In the genomic region with DNA sequence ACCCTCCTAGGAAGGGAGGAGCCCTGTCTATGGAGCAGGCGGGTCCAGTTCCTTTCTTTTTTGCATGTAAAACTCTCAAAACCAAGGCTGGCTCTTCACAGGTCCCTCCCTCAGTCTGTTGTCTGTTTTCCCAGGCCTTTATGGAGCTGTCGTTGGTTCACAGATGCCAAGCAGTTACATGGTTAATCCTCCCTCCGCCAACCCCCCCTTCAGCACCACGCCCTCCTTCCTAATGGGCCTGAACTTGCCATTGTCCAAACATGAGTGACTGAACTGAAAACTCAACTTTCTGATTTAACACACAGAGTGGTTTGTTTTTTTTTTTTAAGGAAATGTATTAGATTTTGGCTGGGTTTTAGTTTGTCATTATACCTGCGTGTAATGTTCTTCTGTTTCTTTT, we compare ENCODE assay signal across 21 cellular contexts.
"Had no signal": no experiment of that assay in that cellular context is flagged by ENCODE, and none has a peak within 500 bp of the region (broad histone marks: within the 10 kb centered on the region; RNA-seq: fewer than 3 reads in every experiment).

No MANE protein-coding gene starts in this region.

- H3K36me3 ChIP-seq: esophagus muscularis mucosa, gastroesophageal sphincter, lower lobe of right lung, right atrium auricular region, spleen, WERI-Rb-1 had no signal

- H3K27me3 ChIP-seq: esophagus muscularis mucosa, gastroesophageal sphincter, right atrium auricular region, spleen, testis had no signal

- H3K27ac ChIP-seq: esophagus muscularis mucosa, gastroesophageal sphincter, lower lobe of right lung, psoas muscle, right atrium auricular region, spleen, testis, WERI-Rb-1 had no signal

- ATAC-seq: activated CD8-positive, alpha-beta T cell treated with anti-CD3 and anti-CD28 coated beads, Interleukin-2, amount 10 ng/mL, durations not matched to agents 7 days and 5 days; activated naive CD4-positive, alpha-beta T cell treated with anti-CD3 and anti-CD28 coated beads, Interleukin-2, amount 50 U/mL, for 72 hours; gastroesophageal sphincter; left cardiac atrium; lower lobe of right lung; naive thymus-derived CD8-positive, alpha-beta T cell; psoas muscle had no signal

- H3K4me3 ChIP-seq: esophagus muscularis mucosa, gastroesophageal sphincter, lower lobe of right lung, psoas muscle, right atrium auricular region, spleen, testis had no signal

- DNase-seq: activated CD4-positive, alpha-beta T cell treated with anti-CD3 and anti-CD28 coated beads for 1 hour; activated CD4-positive, alpha-beta T cell treated with anti-CD3 and anti-CD28 coated beads, Interleukin-2, amount 50 U/mL, for 1 hour; activated CD8-positive, alpha-beta T cell treated with anti-CD3 and anti-CD28 coated beads, Interleukin-2, amount 10 ng/mL, durations not matched to agents 7 days and 5 days; aorta; caudate nucleus; dermis blood vessel endothelial cell; effector CD8-positive, alpha-beta T cell; head of caudate nucleus; left cardiac atrium; lower lobe of right lung; naive thymus-derived CD8-positive, alpha-beta T cell; psoas muscle; spleen; stimulated activated CD4-positive, alpha-beta T cell treated with anti-CD3 and anti-CD28 coated beads, Interleukin-4, amount 100 ng/mL, for 1 hour; stimulated activated naive CD4-positive, alpha-beta T cell; testis; WERI-Rb-1 had no signal

- H3K4me1 ChIP-seq: esophagus muscularis mucosa, gastroesophageal sphincter, lower lobe of right lung, psoas muscle, right atrium auricular region, spleen, testis had no signal

- H3K9me3 ChIP-seq: lower lobe of right lung, psoas muscle, right atrium auricular region, testis had no signal
